In the genomic region with DNA sequence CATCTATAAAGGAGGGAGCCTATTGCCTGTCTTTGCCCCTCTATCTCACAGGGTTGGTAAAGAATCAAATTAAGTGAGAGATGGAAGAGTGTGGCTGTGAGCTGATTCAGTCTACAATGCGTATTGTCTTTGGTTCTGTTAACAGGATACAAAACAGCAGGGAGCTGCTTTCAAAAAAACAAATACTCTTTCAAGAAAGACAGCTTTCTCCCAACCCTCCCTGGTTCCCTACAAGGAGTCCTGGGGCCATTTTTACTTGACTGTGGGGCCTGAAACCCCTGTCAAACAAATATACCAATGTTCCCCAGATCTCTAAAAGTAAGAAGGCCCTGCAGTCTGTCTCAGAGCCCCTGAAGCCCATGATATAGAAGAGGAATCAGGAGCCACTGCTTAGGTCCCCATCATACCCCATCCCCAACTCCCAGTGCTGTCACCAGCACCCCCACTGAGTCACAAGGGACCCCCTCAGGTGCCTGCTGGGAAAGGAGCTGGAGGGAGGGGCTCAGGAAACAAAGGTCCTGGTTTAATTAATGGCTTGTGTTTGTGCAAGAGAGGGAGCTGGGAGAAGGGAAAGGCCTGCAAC, we compare ENCODE assay signal across 21 cellular contexts.
DNase-seq lines count a peak whose midpoint lies in the region; ATAC-seq and TF ChIP-seq lines count a peak whose summit lies in the region.
"Had no signal": no experiment of that assay in that cellular context is flagged by ENCODE, and none has a peak within 500 bp of the region (broad histone marks: within the 10 kb centered on the region; RNA-seq: fewer than 3 reads in every experiment).

No MANE protein-coding gene starts in this region.

- H3K27me3 ChIP-seq in NT2/D1 (ENCODE audit: insufficient read depth, insufficient read length): peaks cover 40% of the 10 kb centered on the region
- H3K27me3 ChIP-seq: BE2C, SJCRH30 had no signal

- DNase-seq in NCI-H345 treated with DMSO at 0.1 percent for 48 hours (lab: John Stamatoyannopoulos, UW; ENCODE audit: unreplicated experiment): peak; percentile 5
- no peak for DNase-seq in NCI-H345 (lab: John Stamatoyannopoulos, UW)
- DNase-seq in NT2/D1 (ENCODE audit: low read depth, low spot score): peak; percentile 35
- peak; percentile 41 for DNase-seq in iPS-NIHi11 (ENCODE audit: low spot score)
- no peak for DNase-seq in Ammon's horn (ENCODE audit: low spot score)
- DNase-seq in erythroblast (lab: John Stamatoyannopoulos, UW): no peak
- DNase-seq: BE2C; CD4-positive, CD25-positive, alpha-beta regulatory T cell; DMS79; GM23248; KG1; NCI-H1092 treated with DMSO at 0.1 percent for 48 hours; NCI-H1694 treated with DMSO at 0.1 percent for 48 hours; NCI-H2081 treated with DMSO at 0.1 percent for 48 hours; NCI-H510A treated with DMSO at 0.1 percent for 48 hours; NCI-H774; OCI-M1; SJCRH30; T-cell had no signal

- no peak overlapping the region for H3K4me3 ChIP-seq in NT2/D1 (ENCODE audit: insufficient read length, low read depth)
- H3K4me3 ChIP-seq: GM23248, SJCRH30 had no signal

- ATAC-seq in HG02852 (IDR thresholded peaks at IDR 0.05; ENCODE audit: unreplicated experiment): no peak
- ATAC-seq: HCT116, T-cell had no signal

- H3K4me1 ChIP-seq in NT2/D1 (ENCODE audit: insufficient read depth, insufficient read length): peaks cover 12% of the 10 kb centered on the region
- H3K4me1 ChIP-seq: SJCRH30 had no signal

- no peaks in the 10 kb centered on the region for H3K9me3 ChIP-seq in NT2/D1 (ENCODE audit: insufficient read depth, low read length)
- H3K9me3 ChIP-seq: BE2C, SJCRH30 had no signal

- H3K36me3 ChIP-seq in NT2/D1 (ENCODE audit: insufficient read depth, insufficient read length, low read length): no peaks in the 10 kb centered on the region
- H3K36me3 ChIP-seq: BE2C, SJCRH30 had no signal

- TF ChIP-seq POLR2A in erythroblast (IDR thresholded peaks at IDR 0.05; ENCODE audit: low read length): no peak

- H3K9ac ChIP-seq in NT2/D1 (ENCODE audit: insufficient read length, low read depth): no peak overlapping the region
- H3K9ac ChIP-seq: GM23248 had no signal

Comparison
In these comparisons a context has a peak if more than half of its experiments do, and no peak if none do; other contexts are left out.
1. DNase-seq: peak in NCI-H345 treated with DMSO at 0.1 percent for 48 hours (single experiment), NT2/D1 (single experiment) and iPS-NIHi11 (single experiment); none in NCI-H345 (single experiment), Ammon's horn (single experiment) and erythroblast (0 of 2).